Comparison of ENCODE assay signal across 2 cellular contexts in the genomic region with DNA sequence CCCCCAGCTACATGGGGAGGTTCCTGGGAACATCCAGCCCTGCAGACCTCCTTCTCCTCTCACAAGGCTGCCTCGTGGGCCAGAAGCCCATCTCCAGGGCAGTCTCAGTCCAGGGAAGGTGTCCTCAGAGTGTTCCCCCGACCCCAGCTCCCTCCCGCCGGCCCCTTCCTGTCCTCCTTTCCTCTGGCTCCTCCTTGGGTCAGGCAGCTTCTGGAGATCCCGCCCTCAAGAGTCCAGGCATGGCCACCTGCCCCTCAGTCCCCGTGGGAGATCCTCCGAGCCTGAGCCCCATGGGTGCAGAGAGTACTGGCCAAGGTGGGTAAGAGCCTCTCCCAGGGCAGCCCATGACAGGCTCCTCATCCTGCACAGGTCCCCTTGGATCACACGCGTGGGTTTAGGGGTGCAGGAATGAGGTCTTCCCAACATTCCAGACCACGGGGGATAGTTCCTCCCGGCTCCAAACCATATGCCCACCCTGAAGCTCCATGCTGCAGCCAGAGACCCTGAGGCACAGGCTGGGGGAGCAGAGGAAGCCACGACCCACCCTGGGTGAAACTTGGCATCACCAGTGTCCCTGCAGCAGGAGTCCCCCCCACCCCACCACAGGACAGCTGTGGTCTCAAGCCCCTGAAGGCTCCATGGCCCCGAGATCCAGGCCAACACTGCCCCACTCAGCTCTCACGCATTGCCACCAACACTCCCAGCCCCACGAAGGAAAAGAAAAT.
TF ChIP-seq lines count a peak whose summit lies in the region.

No MANE protein-coding gene starts in this region.

TF ChIP-seq in SK-N-SH, 30 proteins besides CTCF, POLR2A, EP300 and RAD21:
- TF ChIP-seq, protein P1, sequence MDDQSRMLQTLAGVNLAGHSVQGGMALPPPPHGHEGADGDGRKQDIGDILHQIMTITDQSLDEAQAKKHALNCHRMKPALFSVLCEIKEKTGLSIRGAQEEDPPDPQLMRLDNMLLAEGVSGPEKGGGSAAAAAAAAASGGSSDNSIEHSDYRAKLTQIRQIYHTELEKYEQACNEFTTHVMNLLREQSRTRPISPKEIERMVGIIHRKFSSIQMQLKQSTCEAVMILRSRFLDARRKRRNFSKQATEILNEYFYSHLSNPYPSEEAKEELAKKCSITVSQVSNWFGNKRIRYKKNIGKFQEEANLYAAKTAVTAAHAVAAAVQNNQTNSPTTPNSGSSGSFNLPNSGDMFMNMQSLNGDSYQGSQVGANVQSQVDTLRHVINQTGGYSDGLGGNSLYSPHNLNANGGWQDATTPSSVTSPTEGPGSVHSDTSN (IDR thresholded peaks at IDR 0.05) = no peak
- TF ChIP-seq SIN3A (IDR thresholded peaks at IDR 0.05; ENCODE audit: borderline replicate concordance, low read depth, low read length) (no peak), GATA2 (CRISPR knock-in tag; IDR thresholded peaks at IDR 0.05) (no peak), NFIC (IDR thresholded peaks at IDR 0.05; ENCODE audit: borderline replicate concordance) (no peak), TAF1 (IDR thresholded peaks at IDR 0.05; ENCODE audit: borderline replicate concordance, low read depth, low read length) (no peak), POLR2AphosphoS5 (IDR thresholded peaks at IDR 0.05; ENCODE audit: low read depth, low read length) (no peak), SMC3 (IDR thresholded peaks at IDR 0.05; ENCODE audit: low read depth, low read length) (no peak), YY1 (IDR thresholded peaks at IDR 0.05; ENCODE audit: low read depth) (no peak), GABPA (IDR thresholded peaks at IDR 0.05; ENCODE audit: low read depth) (no peak), FOSL2 (IDR thresholded peaks at IDR 0.05; ENCODE audit: borderline replicate concordance, low read depth) (no peak), EZH2phosphoT487 (IDR thresholded peaks at IDR 0.05; ENCODE audit: borderline replicate concordance, low read depth) (no peak), TCF12 (IDR thresholded peaks at IDR 0.05) (no peak), NRF1 (IDR thresholded peaks at IDR 0.05; ENCODE audit: low read depth, low read length) (no peak), CHD2 (IDR thresholded peaks at IDR 0.05; ENCODE audit: low read length, partially characterized antibody) (no peak), TEAD4 (IDR thresholded peaks at IDR 0.05; ENCODE audit: borderline replicate concordance, insufficient read depth) (no peak), MXI1 (IDR thresholded peaks at IDR 0.05; ENCODE audit: low read depth, low read length) (no peak)
- TF ChIP-seq, protein P2, sequence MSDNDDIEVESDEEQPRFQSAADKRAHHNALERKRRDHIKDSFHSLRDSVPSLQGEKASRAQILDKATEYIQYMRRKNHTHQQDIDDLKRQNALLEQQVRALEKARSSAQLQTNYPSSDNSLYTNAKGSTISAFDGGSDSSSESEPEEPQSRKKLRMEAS (IDR thresholded peaks at IDR 0.05; ENCODE audit: low read depth) = no peak

TF ChIP-seq in SK-N-SH treated with all-trans-retinoic acid at 6 μM for 48 hours, 23 proteins besides CTCF, POLR2A, EP300 and RAD21:
- TF ChIP-seq, protein P3, sequence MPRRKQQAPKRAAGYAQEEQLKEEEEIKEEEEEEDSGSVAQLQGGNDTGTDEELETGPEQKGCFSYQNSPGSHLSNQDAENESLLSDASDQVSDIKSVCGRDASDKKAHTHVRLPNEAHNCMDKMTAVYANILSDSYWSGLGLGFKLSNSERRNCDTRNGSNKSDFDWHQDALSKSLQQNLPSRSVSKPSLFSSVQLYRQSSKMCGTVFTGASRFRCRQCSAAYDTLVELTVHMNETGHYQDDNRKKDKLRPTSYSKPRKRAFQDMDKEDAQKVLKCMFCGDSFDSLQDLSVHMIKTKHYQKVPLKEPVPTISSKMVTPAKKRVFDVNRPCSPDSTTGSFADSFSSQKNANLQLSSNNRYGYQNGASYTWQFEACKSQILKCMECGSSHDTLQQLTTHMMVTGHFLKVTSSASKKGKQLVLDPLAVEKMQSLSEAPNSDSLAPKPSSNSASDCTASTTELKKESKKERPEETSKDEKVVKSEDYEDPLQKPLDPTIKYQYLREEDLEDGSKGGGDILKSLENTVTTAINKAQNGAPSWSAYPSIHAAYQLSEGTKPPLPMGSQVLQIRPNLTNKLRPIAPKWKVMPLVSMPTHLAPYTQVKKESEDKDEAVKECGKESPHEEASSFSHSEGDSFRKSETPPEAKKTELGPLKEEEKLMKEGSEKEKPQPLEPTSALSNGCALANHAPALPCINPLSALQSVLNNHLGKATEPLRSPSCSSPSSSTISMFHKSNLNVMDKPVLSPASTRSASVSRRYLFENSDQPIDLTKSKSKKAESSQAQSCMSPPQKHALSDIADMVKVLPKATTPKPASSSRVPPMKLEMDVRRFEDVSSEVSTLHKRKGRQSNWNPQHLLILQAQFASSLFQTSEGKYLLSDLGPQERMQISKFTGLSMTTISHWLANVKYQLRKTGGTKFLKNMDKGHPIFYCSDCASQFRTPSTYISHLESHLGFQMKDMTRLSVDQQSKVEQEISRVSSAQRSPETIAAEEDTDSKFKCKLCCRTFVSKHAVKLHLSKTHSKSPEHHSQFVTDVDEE (CRISPR knock-in tag; IDR thresholded peaks at IDR 0.05) = no peak
- TF ChIP-seq ZNF70 (CRISPR knock-in tag; IDR thresholded peaks at IDR 0.05) (no peak), ZFP3 (CRISPR knock-in tag; IDR thresholded peaks at IDR 0.05) (no peak), TCF4 (CRISPR knock-in tag; IDR thresholded peaks at IDR 0.05; ENCODE audit: borderline replicate concordance) (no peak), TOX (CRISPR knock-in tag; IDR thresholded peaks at IDR 0.05; ENCODE audit: borderline replicate concordance) (no peak), ZFP30 (CRISPR knock-in tag; IDR thresholded peaks at IDR 0.05) (no peak), ZC3H10 (CRISPR knock-in tag; IDR thresholded peaks at IDR 0.05) (no peak), OSR1 (CRISPR knock-in tag; IDR thresholded peaks at IDR 0.05) (no peak), RARB (CRISPR knock-in tag; IDR thresholded peaks at IDR 0.05) (no peak), PPARA (CRISPR knock-in tag; IDR thresholded peaks at IDR 0.05; ENCODE audit: borderline replicate concordance) (no peak), ZNF565 (CRISPR knock-in tag; conservative IDR thresholded peaks at IDR 0.05; ENCODE audit: low read depth) (no peak), ARNTL (CRISPR knock-in tag; IDR thresholded peaks at IDR 0.05; ENCODE audit: borderline replicate concordance, low read depth) (no peak), ISL1 (CRISPR knock-in tag; IDR thresholded peaks at IDR 0.05) (no peak), GLIS3 (CRISPR knock-in tag; IDR thresholded peaks at IDR 0.05) (no peak), ZNF8 (CRISPR knock-in tag; IDR thresholded peaks at IDR 0.05) (no peak), ESRRG (CRISPR knock-in tag; IDR thresholded peaks at IDR 0.05) (no peak), BACH2 (CRISPR knock-in tag; IDR thresholded peaks at IDR 0.05; ENCODE audit: borderline replicate concordance) (no peak)
- TF ChIP-seq, protein P4, sequence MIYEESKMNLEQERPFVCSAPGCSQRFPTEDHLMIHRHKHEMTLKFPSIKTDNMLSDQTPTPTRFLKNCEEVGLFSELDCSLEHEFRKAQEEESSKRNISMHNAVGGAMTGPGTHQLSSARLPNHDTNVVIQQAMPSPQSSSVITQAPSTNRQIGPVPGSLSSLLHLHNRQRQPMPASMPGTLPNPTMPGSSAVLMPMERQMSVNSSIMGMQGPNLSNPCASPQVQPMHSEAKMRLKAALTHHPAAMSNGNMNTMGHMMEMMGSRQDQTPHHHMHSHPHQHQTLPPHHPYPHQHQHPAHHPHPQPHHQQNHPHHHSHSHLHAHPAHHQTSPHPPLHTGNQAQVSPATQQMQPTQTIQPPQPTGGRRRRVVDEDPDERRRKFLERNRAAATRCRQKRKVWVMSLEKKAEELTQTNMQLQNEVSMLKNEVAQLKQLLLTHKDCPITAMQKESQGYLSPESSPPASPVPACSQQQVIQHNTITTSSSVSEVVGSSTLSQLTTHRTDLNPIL (CRISPR knock-in tag; IDR thresholded peaks at IDR 0.05; ENCODE audit: low read depth) = no peak
- TF ChIP-seq, protein P5, sequence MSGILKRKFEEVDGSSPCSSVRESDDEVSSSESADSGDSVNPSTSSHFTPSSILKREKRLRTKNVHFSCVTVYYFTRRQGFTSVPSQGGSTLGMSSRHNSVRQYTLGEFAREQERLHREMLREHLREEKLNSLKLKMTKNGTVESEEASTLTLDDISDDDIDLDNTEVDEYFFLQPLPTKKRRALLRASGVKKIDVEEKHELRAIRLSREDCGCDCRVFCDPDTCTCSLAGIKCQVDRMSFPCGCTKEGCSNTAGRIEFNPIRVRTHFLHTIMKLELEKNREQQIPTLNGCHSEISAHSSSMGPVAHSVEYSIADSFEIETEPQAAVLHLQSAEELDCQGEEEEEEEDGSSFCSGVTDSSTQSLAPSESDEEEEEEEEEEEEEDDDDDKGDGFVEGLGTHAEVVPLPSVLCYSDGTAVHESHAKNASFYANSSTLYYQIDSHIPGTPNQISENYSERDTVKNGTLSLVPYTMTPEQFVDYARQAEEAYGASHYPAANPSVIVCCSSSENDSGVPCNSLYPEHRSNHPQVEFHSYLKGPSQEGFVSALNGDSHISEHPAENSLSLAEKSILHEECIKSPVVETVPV (CRISPR knock-in tag; IDR thresholded peaks at IDR 0.05) = no peak
